In genomic region chr3:50345008-50345407, GRCh38 we compare ENCODE assay signal across 9 cellular contexts. TPM values are rescaled to one million over a fixed set of nuclear protein-coding genes. Genes with fewer than 3 reads are reported as not detected.
A peak's percentile ranks its signal among the peaks of the same experiment; 100 is the strongest.
DNase-seq lines count a peak whose midpoint lies in the region; ATAC-seq and TF ChIP-seq lines count a peak whose summit lies in the region.
"Had no signal": no experiment of that assay in that cellular context is flagged by ENCODE, and none has a peak within 500 bp of the region (broad histone marks: within the 10 kb centered on the region; RNA-seq: fewer than 3 reads in every experiment).

No MANE protein-coding gene starts in this region.

- H3K27me3 Mint-ChIP-seq in natural killer cell (ENCODE audit: low read depth in 2 of 2): no peaks in the 10 kb centered on the region
- no peaks in the 10 kb centered on the region for H3K27me3 Mint-ChIP-seq in natural killer cell treated with Interleukin-12 subunit alpha and Interleukin-12 subunit beta and Interleukin-15 and Interleukin-18, amount 100 ng/mL, for 72 hours

- H4K20me1 ChIP-seq in mammary epithelial cell (ENCODE audit: insufficient read depth, low read length): no peaks in the 10 kb centered on the region

- WGBS in mammary epithelial cell (ENCODE audit: low coverage, missing lambda C conversion rate): 73% methylated on average over 8 of the region's 8 CpGs

- H3K9ac ChIP-seq in mammary epithelial cell (ENCODE audit: insufficient read depth, low read length) (no peak overlapping the region), mucosa of rectum (ENCODE audit: low read depth in 1 of 2, low read length in 2 of 2) (peak overlapping the region in 1 of 2 donors; percentile 52)

- peak overlapping the region; percentile 98 for H3K4me2 ChIP-seq in mammary epithelial cell (ENCODE audit: insufficient read depth, low read depth, low read length)

- TF ChIP-seq POLR2A in vagina (IDR thresholded peaks at IDR 0.05): no peak

- peaks cover 32 to 84% of the 10 kb centered on the region in 2 donors for H3K4me1 Mint-ChIP-seq in natural killer cell
- peaks cover 36 to 52% of the 10 kb centered on the region in 2 donors for H3K4me1 Mint-ChIP-seq in natural killer cell treated with Interleukin-12 subunit alpha and Interleukin-12 subunit beta and Interleukin-15 and Interleukin-18, amount 100 ng/mL, for 72 hours (ENCODE audit: low read depth in 2 of 2)

- CTCF ChIA-PET in mammary epithelial cell (lab: Charles Lee; ENCODE audit: low non-redundant PET): interaction anchor here (0.6 kb wide), 1 partner anchor 46 kb away, joined by 3 read pairs; the partner anchor contains the start of genes HYAL3 and NAA80

- no peaks in the 10 kb centered on the region for H3K36me3 Mint-ChIP-seq in natural killer cell
- no peaks in the 10 kb centered on the region for H3K36me3 Mint-ChIP-seq in natural killer cell treated with Interleukin-12 subunit alpha and Interleukin-12 subunit beta and Interleukin-15 and Interleukin-18, amount 100 ng/mL, for 72 hours

- no peak overlapping the region for H3K27ac ChIP-seq in mammary epithelial cell (ENCODE audit: insufficient read depth, low read depth, low read length)
- no peak overlapping the region for H3K27ac ChIP-seq in mucosa of rectum (ENCODE audit: low read depth in 2 of 2, low read length in 2 of 2)
- no peak overlapping the region for H3K27ac ChIP-seq in vagina

- H3K4me3 Mint-ChIP-seq in natural killer cell: peak overlapping the region; percentile 25
- H3K4me3 Mint-ChIP-seq in natural killer cell treated with Interleukin-12 subunit alpha and Interleukin-12 subunit beta and Interleukin-15 and Interleukin-18, amount 100 ng/mL, for 72 hours: no peak overlapping the region

- ATAC-seq in natural killer cell: no peak
- ATAC-seq in natural killer cell treated with Interleukin-12 subunit alpha and Interleukin-12 subunit beta and Interleukin-15 and Interleukin-18, amount 100 ng/mL, for 72 hours: no peak
- no peak for ATAC-seq in HG02938 (IDR thresholded peaks at IDR 0.05; ENCODE audit: unreplicated experiment)

- H3K36me3 ChIP-seq in mammary epithelial cell (ENCODE audit: insufficient read depth, low read length) (peaks cover 2% of the 10 kb centered on the region), mucosa of rectum (ENCODE audit: control insufficient read depth in 2 of 2, insufficient read depth in 2 of 2, low read length in 2 of 2) (peaks cover 11 to 13% of the 10 kb centered on the region in 2 donors), vagina (peaks cover 0 to 8% of the 10 kb centered on the region in 2 donors)

- BruUV-seq in mammary epithelial cell (replicated peaks; lab: Mats Ljungman, UMichigan): no TSS peak

- dilution Hi-C loops in mammary epithelial cell (cut with HindIII; ENCODE audit: low sequenced_read_pairs): no loop called here

- no peaks in the 10 kb centered on the region for H3K9me3 ChIP-seq in mammary epithelial cell (replicated peaks; ENCODE audit: insufficient read depth, low read length)
- no peaks in the 10 kb centered on the region for H3K9me3 ChIP-seq in mucosa of rectum (ENCODE audit: control insufficient read depth in 2 of 2, low read length in 2 of 2)
- H3K9me3 ChIP-seq in vagina: no peaks in the 10 kb centered on the region

- H2AFZ ChIP-seq in mammary epithelial cell (ENCODE audit: low read depth, low read length): peak overlapping the region; percentile 81

- H3K79me2 ChIP-seq in mammary epithelial cell (ENCODE audit: insufficient read depth, low read length): peaks cover 9% of the 10 kb centered on the region

- no peak overlapping the region for H3K27ac Mint-ChIP-seq in natural killer cell
- no peak overlapping the region for H3K27ac Mint-ChIP-seq in natural killer cell treated with Interleukin-12 subunit alpha and Interleukin-12 subunit beta and Interleukin-15 and Interleukin-18, amount 100 ng/mL, for 72 hours
- H3K27ac Mint-ChIP-seq: progenitor cell of endocrine pancreas had no signal

- TF ChIP-seq CTCF in natural killer cell (IDR thresholded peaks at IDR 0.05) (no peak), mammary epithelial cell (conservative IDR thresholded peaks at IDR 0.05 in 1 of 2, IDR thresholded peaks at IDR 0.05 in 1 of 2; ENCODE audit: extremely low read depth in 1 of 2, insufficient read depth in 1 of 2, low read depth in 1 of 2, low read length in 2 of 2) (no peak), vagina (IDR thresholded peaks at IDR 0.05) (no peak)

- in situ Hi-C loops in mammary epithelial cell (cut with MboI; ENCODE audit: low sequenced_read_pairs in 2 of 2) (loop anchor here in 1 of 2 donors (5.0 to 10.0 kb wide), 2 partner anchors 80 to 202 kb away; no protein-coding TSS in a partner anchor), ACHN (cut with HindIII; ENCODE audit: low pct_ligation_motif_present, low pct_unique_long_range_greater_than_20kb, low sequenced_read_pairs) (no loop called here)

- H3K4me1 ChIP-seq in mammary epithelial cell (ENCODE audit: insufficient read depth, low read length) (peaks cover 16% of the 10 kb centered on the region), mucosa of rectum (ENCODE audit: control insufficient read depth in 2 of 2, insufficient read depth in 2 of 2, low read length in 2 of 2) (peaks cover 26 to 37% of the 10 kb centered on the region in 2 donors), vagina (peaks cover 43% of the 10 kb centered on the region)

- no peaks in the 10 kb centered on the region for H3K27me3 ChIP-seq in mammary epithelial cell (ENCODE audit: insufficient read depth, low read length)
- H3K27me3 ChIP-seq in mucosa of rectum (ENCODE audit: control insufficient read depth in 2 of 2, insufficient read depth in 2 of 2, low read length in 2 of 2): no peaks in the 10 kb centered on the region
- no peaks in the 10 kb centered on the region for H3K27me3 ChIP-seq in vagina

- no peaks in the 10 kb centered on the region for H3K9me3 Mint-ChIP-seq in natural killer cell
- no peaks in the 10 kb centered on the region for H3K9me3 Mint-ChIP-seq in natural killer cell treated with Interleukin-12 subunit alpha and Interleukin-12 subunit beta and Interleukin-15 and Interleukin-18, amount 100 ng/mL, for 72 hours

- H3K4me3 ChIP-seq in mammary epithelial cell (replicated peaks in 1 of 3; ENCODE audit: insufficient read depth in 1 of 3, low read depth in 2 of 3, low read length in 3 of 3) (peak overlapping the region in 1 of 3 experiments; percentile 54), mucosa of rectum (ENCODE audit: low read length in 2 of 2) (peak overlapping the region; percentile 37 to 65), vagina (peak overlapping the region; percentile 32 to 47)

- no peak for DNase-seq in natural killer cell
- DNase-seq in natural killer cell treated with Interleukin-12 subunit alpha and Interleukin-12 subunit beta and Interleukin-15 and Interleukin-18, amount 100 ng/mL, for 72 hours (ENCODE audit: low spot score): no peak
- no peak for DNase-seq in mammary epithelial cell
- no peak for DNase-seq in vagina (ENCODE audit: extremely low spot score in 2 of 2)
- no peak for DNase-seq in NCI-H2227 treated with DMSO at 0.1 percent for 48 hours (lab: John Stamatoyannopoulos, UW)
- DNase-seq in ACHN: no peak

- intact Hi-C loops in natural killer cell (cut with micrococcal nuclease): no loop called here
- intact Hi-C loops in mammary epithelial cell (cut with micrococcal nuclease): no loop called here
- intact Hi-C loops in vagina (cut with DNase I): no loop called here

RNA-seq across cellular contexts. Expression of gene ZMYND10, which starts 0.5 kb away (rescaled TPM):
- total RNA-seq in natural killer cell (1 to 10 TPM; 3.0 to 6.3 (median 3.5) TPM), mammary epithelial cell (under 1 TPM; 0.33 to 0.52 TPM), vagina (0.74 TPM)
- 1 to 10 TPM in 1 of 2 donors, under 1 TPM in 1; 0.95 to 1.4 TPM for total RNA-seq in natural killer cell treated with Interleukin-12 subunit alpha and Interleukin-12 subunit beta and Interleukin-15 and Interleukin-18, amount 100 ng/mL, for 72 hours
- 0.33 TPM for polyA plus RNA-seq in mammary epithelial cell
- polyA minus RNA-seq in mammary epithelial cell: not detected

RNA-seq across cellular contexts. Expression of gene RASSF1, which starts 4.4 kb away (rescaled TPM):
- total RNA-seq in natural killer cell (100 to 1,000 TPM; 298 to 329 (median 305) TPM), mammary epithelial cell (10 to 100 TPM in 1 of 2 donors, 1 to 10 TPM in 1; 9.2 to 23.3 TPM), vagina (69.0 TPM)
- total RNA-seq in natural killer cell treated with Interleukin-12 subunit alpha and Interleukin-12 subunit beta and Interleukin-15 and Interleukin-18, amount 100 ng/mL, for 72 hours: 10 to 100 TPM; 48.2 to 65.4 TPM
- polyA plus RNA-seq in mammary epithelial cell: 29.2 TPM
- polyA minus RNA-seq in mammary epithelial cell: 3.3 TPM

RNA-seq across cellular contexts. Expression of gene NPRL2, which starts 5.6 kb away (rescaled TPM):
- total RNA-seq in natural killer cell (10 to 100 TPM; 78.9 to 87.6 (median 80.9) TPM), mammary epithelial cell (10 to 100 TPM; 15.6 to 17.7 TPM), vagina (17.2 TPM)
- total RNA-seq in natural killer cell treated with Interleukin-12 subunit alpha and Interleukin-12 subunit beta and Interleukin-15 and Interleukin-18, amount 100 ng/mL, for 72 hours: 10 to 100 TPM; 42.3 to 44.6 TPM
- polyA plus RNA-seq in mammary epithelial cell: 34.8 TPM
- polyA minus RNA-seq in mammary epithelial cell: 28.7 TPM

RNA-seq across cellular contexts. Expression of gene CYB561D2, which starts 5.7 kb away (rescaled TPM):
- total RNA-seq in natural killer cell (10 to 100 TPM; 39.6 to 54.0 (median 50.5) TPM), mammary epithelial cell (10 to 100 TPM; 10.0 to 11.9 TPM), vagina (11.5 TPM)
- 10 to 100 TPM; 36.9 to 38.2 TPM for total RNA-seq in natural killer cell treated with Interleukin-12 subunit alpha and Interleukin-12 subunit beta and Interleukin-15 and Interleukin-18, amount 100 ng/mL, for 72 hours
- 24.4 TPM for polyA plus RNA-seq in mammary epithelial cell
- 8.0 TPM for polyA minus RNA-seq in mammary epithelial cell

RNA-seq across cellular contexts. Expression of gene TMEM115, which starts 14.3 kb away (rescaled TPM):
- total RNA-seq in natural killer cell (10 to 100 TPM; 15.3 to 24.3 (median 22.7) TPM), mammary epithelial cell (10 to 100 TPM; 37.6 to 42.8 TPM), vagina (51.1 TPM)
- total RNA-seq in natural killer cell treated with Interleukin-12 subunit alpha and Interleukin-12 subunit beta and Interleukin-15 and Interleukin-18, amount 100 ng/mL, for 72 hours: 10 to 100 TPM; 29.6 to 32.8 TPM
- 33.2 TPM for polyA plus RNA-seq in mammary epithelial cell
- polyA minus RNA-seq in mammary epithelial cell: 30.9 TPM
